8 cellular contexts compared by ENCODE assay signal in genomic region chr10:89327803-89328441, GRCh38. TPM values are rescaled to one million over a fixed set of nuclear protein-coding genes. Genes with fewer than 3 reads are reported as not detected.
A peak's percentile ranks its signal among the peaks of the same experiment; 100 is the strongest.
DNase-seq lines count a peak whose midpoint lies in the region; ATAC-seq lines count a peak whose summit lies in the region.

Gene IFIT3, plus strand, starts transcription at chr10:89327997. Its CDS starts 77 bp downstream, at chr10:89328074.

- peak within 1 kb of the TSS; percentile 78 for H3K4me3 Mint-ChIP-seq in stimulated activated memory B cell treated with anti-CD40 and anti-IgM and Interleukin-4, amounts not matched to agents 10 μg/mL and 1 μg/mL and 100 μg/mL, for 72 hours

- DNase-seq in G401 (ENCODE audit: low spot score) (peak; percentile 85), SK-MEL-5 (ENCODE audit: low read depth, low spot score) (peak; percentile 84), dedifferentiated amniotic fluid mesenchymal stem cell (ENCODE audit: extremely low spot score) (peak; percentile 90), left kidney (ENCODE audit: low read depth, low spot score) (peak; percentile 95)

- no peaks in the 10 kb centered on the region for H3K36me3 Mint-ChIP-seq in stimulated activated memory B cell treated with anti-CD40 and anti-IgM and Interleukin-4, amounts not matched to agents 10 μg/mL and 1 μg/mL and 100 μg/mL, for 72 hours

- in situ Hi-C loops in G401 (cut with HindIII; ENCODE audit: low sequenced_read_pairs): no loop called here
- in situ Hi-C loops in SK-MEL-5 (cut with HindIII; ENCODE audit: low pct_unique_long_range_greater_than_20kb, low sequenced_read_pairs): no loop called here

- H3K4me1 Mint-ChIP-seq in stimulated activated memory B cell treated with anti-CD40 and anti-IgM and Interleukin-4, amounts not matched to agents 10 μg/mL and 1 μg/mL and 100 μg/mL, for 72 hours: peaks cover 45% of the 10 kb centered on the region

- H3K27me3 Mint-ChIP-seq in stimulated activated memory B cell treated with anti-CD40 and anti-IgM and Interleukin-4, amounts not matched to agents 10 μg/mL and 1 μg/mL and 100 μg/mL, for 72 hours: no peaks in the 10 kb centered on the region

- peak within 1 kb of the TSS; percentile 71 for H3K27ac Mint-ChIP-seq in stimulated activated memory B cell treated with anti-CD40 and anti-IgM and Interleukin-4, amounts not matched to agents 10 μg/mL and 1 μg/mL and 100 μg/mL, for 72 hours

- ATAC-seq in HG02759 (IDR thresholded peaks at IDR 0.05; ENCODE audit: unreplicated experiment): peak; percentile 35
- peak; percentile 57 for ATAC-seq in stimulated activated memory B cell treated with anti-CD40 and anti-IgM and Interleukin-4, amounts not matched to agents 10 μg/mL and 1 μg/mL and 100 μg/mL, for 72 hours
- ATAC-seq in HG03520 (IDR thresholded peaks at IDR 0.05; ENCODE audit: unreplicated experiment): no peak
- no peak for ATAC-seq in HG03095 (IDR thresholded peaks at IDR 0.05; ENCODE audit: unreplicated experiment)

- H3K9me3 Mint-ChIP-seq in stimulated activated memory B cell treated with anti-CD40 and anti-IgM and Interleukin-4, amounts not matched to agents 10 μg/mL and 1 μg/mL and 100 μg/mL, for 72 hours: no peaks in the 10 kb centered on the region

RNA-seq across cellular contexts. Expression of gene IFIT3, which starts in this region (rescaled TPM):
- 2.4 and 2.7 TPM in 2 replicates for total RNA-seq in G401 (2014; rRNA removed; shearing (Covaris generic))
- total RNA-seq in SK-MEL-5 (2014; rRNA removed; shearing (Covaris generic)): 4.5 and 5.0 TPM in 2 replicates
- 4.9 and 5.1 TPM in 2 replicates for polyA plus RNA-seq in SK-MEL-5 (2015; cell fraction: cytosol; rRNA removed)
- 1.3 and 1.6 TPM in 2 replicates for polyA plus RNA-seq in SK-MEL-5 (2015; cell fraction: nucleus; rRNA removed)

Comparison
In these comparisons a context has a peak if more than half of its experiments do, and no peak if none do; other contexts are left out.
1. ATAC-seq: peak in HG02759 (single experiment) and stimulated activated memory B cell treated with anti-CD40 and anti-IgM and Interleukin-4, amounts not matched to agents 10 μg/mL and 1 μg/mL and 100 μg/mL, for 72 hours (single experiment); none in HG03520 (single experiment) and HG03095 (single experiment).
2. Peak in every context shown above with its lines, with median percentiles within 50 percentile points of each other: DNase-seq.